ENCODE assay signal across 26 cellular contexts in the genomic region with DNA sequence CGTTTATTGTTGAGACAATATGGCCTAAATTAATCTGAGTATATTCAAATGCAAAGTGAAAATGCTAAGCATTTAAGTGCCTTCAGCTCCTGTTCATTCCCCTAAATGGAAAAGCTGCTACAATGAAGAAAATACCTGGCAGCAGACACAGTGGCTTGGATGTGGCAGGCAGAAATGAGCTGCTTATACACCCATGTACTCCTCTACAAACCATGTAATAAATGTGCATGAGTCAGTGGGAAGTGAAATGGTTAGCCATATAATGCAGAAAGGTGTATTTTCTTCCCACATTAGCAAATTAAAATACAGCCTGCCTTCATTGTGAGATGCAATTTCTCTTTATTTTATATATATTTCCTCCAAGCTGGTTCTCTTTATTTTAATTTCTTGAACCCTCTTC.
"Had no signal": no experiment of that assay in that cellular context is flagged by ENCODE, and none has a peak within 500 bp of the region (broad histone marks: within the 10 kb centered on the region; RNA-seq: fewer than 3 reads in every experiment).

No MANE protein-coding gene starts in this region.

- H3K4me1 ChIP-seq: breast epithelium, esophagus squamous epithelium, right lobe of liver, upper lobe of right lung had no signal

- H3K27me3 Mint-ChIP-seq: activated B cell treated with CpG ODN at 0.5 μM for 24 hours; activated CD8-positive, alpha-beta T cell treated with anti-CD3 and anti-CD28 coated beads for 36 hours; dendritic cell treated with granulocyte-macrophage colony-stimulating factor and Interleukin-4, amounts not matched to agents 40 ng/mL and 50 ng/mL, for 4 days; natural killer cell treated with Interleukin-12 subunit alpha and Interleukin-12 subunit beta and Interleukin-15 and Interleukin-18, amount 100 ng/mL, for 72 hours; stimulated activated naive CD8-positive, alpha-beta T cell treated with anti-CD3 and anti-CD28 coated beads, Interleukin-15, Interleukin-2, amounts not matched to agents 100 ng/mL and 50 ng/mL, for 24 hours; T-cell had no signal

- H3K4me3 Mint-ChIP-seq: activated B cell treated with CpG ODN at 0.5 μM for 24 hours; activated CD8-positive, alpha-beta T cell treated with anti-CD3 and anti-CD28 coated beads for 36 hours; activated T-cell treated with anti-CD3 and anti-CD28 coated beads, Interleukin-2, amount 50 U/mL, for 4 hours; dendritic cell treated with granulocyte-macrophage colony-stimulating factor and Interleukin-4, amounts not matched to agents 40 ng/mL and 50 ng/mL, for 4 days; mesothelial cell of epicardium; natural killer cell treated with Interleukin-12 subunit alpha and Interleukin-12 subunit beta and Interleukin-15 and Interleukin-18, amount 100 ng/mL, for 72 hours; stimulated activated effector memory CD8-positive, alpha-beta T cell treated with anti-CD3 and anti-CD28 coated beads, Interleukin-12 subunit alpha, Interleukin-12 subunit beta, amount 100 ng/mL, for 72 hours; stimulated activated naive CD8-positive, alpha-beta T cell treated with anti-CD3 and anti-CD28 coated beads, Interleukin-15, Interleukin-2, amounts not matched to agents 100 ng/mL and 50 ng/mL, for 24 hours; T-cell had no signal

- DNase-seq: activated B cell treated with CpG ODN at 0.5 μM for 24 hours; activated CD4-positive, alpha-beta T cell treated with anti-CD3 and anti-CD28 coated beads, Interleukin-2, amount 50 U/mL, for 1 hour; activated CD8-positive, alpha-beta T cell treated with anti-CD3 and anti-CD28 coated beads for 36 hours; activated naive CD4-positive, alpha-beta T cell; activated T-cell treated with anti-CD3 and anti-CD28 coated beads, Interleukin-2, amount 50 U/mL, for 4 hours; central memory CD4-positive, alpha-beta T cell; effector CD8-positive, alpha-beta T cell; esophagus squamous epithelium; left cardiac atrium; mammary epithelial cell; right lobe of liver; small intestine; stimulated activated CD4-positive, alpha-beta T cell treated with anti-CD3 and anti-CD28 coated beads, Interleukin-4, amount 100 ng/mL, for 24 hours; substantia nigra; T-cell; upper lobe of right lung had no signal

- H3K36me3 ChIP-seq: breast epithelium, esophagus squamous epithelium, neutrophil, right lobe of liver, upper lobe of right lung had no signal

- H3K9me3 Mint-ChIP-seq: activated B cell treated with CpG ODN at 0.5 μM for 24 hours; activated CD8-positive, alpha-beta T cell treated with anti-CD3 and anti-CD28 coated beads for 36 hours; activated naive CD4-positive, alpha-beta T cell treated with anti-CD3 and anti-CD28 coated beads, Interleukin-2, amount 50 U/mL, for 72 hours; dendritic cell treated with granulocyte-macrophage colony-stimulating factor and Interleukin-4, amounts not matched to agents 40 ng/mL and 50 ng/mL, for 4 days; mesothelial cell of epicardium; natural killer cell treated with Interleukin-12 subunit alpha and Interleukin-12 subunit beta and Interleukin-15 and Interleukin-18, amount 100 ng/mL, for 72 hours; stimulated activated naive CD8-positive, alpha-beta T cell treated with anti-CD3 and anti-CD28 coated beads, Interleukin-15, Interleukin-2, amounts not matched to agents 100 ng/mL and 50 ng/mL, for 24 hours had no signal

- H3K27me3 ChIP-seq: breast epithelium, esophagus squamous epithelium, hepatocyte, neutrophil, right lobe of liver, upper lobe of right lung had no signal

- H3K27ac Mint-ChIP-seq: activated B cell treated with CpG ODN at 0.5 μM for 24 hours; activated CD8-positive, alpha-beta T cell treated with anti-CD3 and anti-CD28 coated beads for 36 hours; activated naive CD4-positive, alpha-beta T cell treated with anti-CD3 and anti-CD28 coated beads, Interleukin-2, amount 50 U/mL, for 72 hours; dendritic cell treated with granulocyte-macrophage colony-stimulating factor and Interleukin-4, amounts not matched to agents 40 ng/mL and 50 ng/mL, for 4 days; mesothelial cell of epicardium; natural killer cell treated with Interleukin-12 subunit alpha and Interleukin-12 subunit beta and Interleukin-15 and Interleukin-18, amount 100 ng/mL, for 72 hours; stimulated activated effector memory CD8-positive, alpha-beta T cell treated with anti-CD3 and anti-CD28 coated beads, Interleukin-12 subunit alpha, Interleukin-12 subunit beta, amount 100 ng/mL, for 72 hours; stimulated activated naive CD8-positive, alpha-beta T cell treated with anti-CD3 and anti-CD28 coated beads, Interleukin-15, Interleukin-2, amounts not matched to agents 100 ng/mL and 50 ng/mL, for 24 hours; T-cell had no signal

- ATAC-seq: activated CD8-positive, alpha-beta T cell treated with anti-CD3 and anti-CD28 coated beads for 36 hours; activated naive CD4-positive, alpha-beta T cell treated with anti-CD3 and anti-CD28 coated beads, Interleukin-2, amount 50 U/mL, for 72 hours; activated T-cell treated with anti-CD3 and anti-CD28 coated beads, Interleukin-2, amount 50 U/mL, for 4 hours; left cardiac atrium; natural killer cell treated with Interleukin-12 subunit alpha and Interleukin-12 subunit beta and Interleukin-15 and Interleukin-18, amount 100 ng/mL, for 72 hours; right lobe of liver; stimulated activated effector memory CD8-positive, alpha-beta T cell treated with anti-CD3 and anti-CD28 coated beads, Interleukin-12 subunit alpha, Interleukin-12 subunit beta, amount 100 ng/mL, for 72 hours; T-cell; upper lobe of right lung had no signal

- H3K4me3 ChIP-seq: breast epithelium, esophagus squamous epithelium, hepatocyte, right lobe of liver, upper lobe of right lung had no signal

- H3K36me3 Mint-ChIP-seq: activated naive CD4-positive, alpha-beta T cell treated with anti-CD3 and anti-CD28 coated beads, Interleukin-2, amount 50 U/mL, for 72 hours; mesothelial cell of epicardium; natural killer cell treated with Interleukin-12 subunit alpha and Interleukin-12 subunit beta and Interleukin-15 and Interleukin-18, amount 100 ng/mL, for 72 hours; stimulated activated effector memory CD8-positive, alpha-beta T cell treated with anti-CD3 and anti-CD28 coated beads, Interleukin-12 subunit alpha, Interleukin-12 subunit beta, amount 100 ng/mL, for 72 hours; T-cell had no signal

- H3K9me3 ChIP-seq: breast epithelium, esophagus squamous epithelium, neutrophil, right lobe of liver, upper lobe of right lung had no signal

- H3K4me1 Mint-ChIP-seq: activated B cell treated with CpG ODN at 0.5 μM for 24 hours; stimulated activated effector memory CD8-positive, alpha-beta T cell treated with anti-CD3 and anti-CD28 coated beads, Interleukin-12 subunit alpha, Interleukin-12 subunit beta, amount 100 ng/mL, for 72 hours; T-cell had no signal

- H3K27ac ChIP-seq: breast epithelium, epithelial cell of prostate, esophagus squamous epithelium, hepatocyte, neutrophil, right lobe of liver, upper lobe of right lung had no signal
